9 cellular contexts compared by ENCODE assay signal in the genomic region with DNA sequence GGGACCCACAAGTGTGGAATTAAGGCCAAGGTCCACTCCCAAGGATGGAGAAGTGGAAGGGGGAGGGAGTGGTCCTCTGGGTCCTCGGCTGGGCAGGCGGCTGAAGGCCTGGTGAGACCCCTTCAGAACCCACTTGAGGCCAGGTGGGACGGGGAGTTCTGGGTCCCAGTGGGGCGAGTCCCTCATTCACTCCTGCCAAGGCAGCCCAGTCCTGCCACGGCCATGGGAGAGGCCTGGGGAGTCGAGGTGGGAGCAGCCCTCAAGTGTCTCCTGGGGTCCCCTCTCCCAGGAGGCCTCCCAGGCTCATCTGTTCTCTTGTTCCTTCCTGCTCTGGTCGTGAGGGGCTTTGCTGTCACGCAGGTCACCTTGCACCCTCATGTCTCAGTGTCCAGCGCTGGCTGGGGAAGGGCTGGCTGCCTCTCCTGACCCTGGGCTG. TPM values are rescaled to one million over a fixed set of nuclear protein-coding genes. Genes with fewer than 3 reads are reported as not detected.
A peak's percentile ranks its signal among the peaks of the same experiment; 100 is the strongest.
DNase-seq lines count a peak whose midpoint lies in the region; ATAC-seq lines count a peak whose summit lies in the region.
"Had no signal": no experiment of that assay in that cellular context is flagged by ENCODE, and none has a peak within 500 bp of the region (broad histone marks: within the 10 kb centered on the region; RNA-seq: fewer than 3 reads in every experiment).

No MANE protein-coding gene starts in this region.

- DNase-seq in activated CD8-positive, alpha-beta memory T cell treated with anti-CD3 and anti-CD28 coated beads, Interleukin-2, amount 50 U/mL, for 48 hours = peak; percentile 71
- no peak for DNase-seq in naive B cell
- no peak for DNase-seq in NCI-H2081 treated with DMSO at 0.1 percent for 48 hours (lab: John Stamatoyannopoulos, UW)
- no peak for DNase-seq in NCI-H1436 (lab: John Stamatoyannopoulos, UW)
- DNase-seq: DND-41 had no signal

- H3K9me3 Mint-ChIP-seq in naive B cell = peaks cover 0 to 16% (median 4%) of the 10 kb centered on the region in 7 donors

- peaks cover 45 to 77% (median 68%) of the 10 kb centered on the region in 3 donors for H3K4me1 Mint-ChIP-seq in naive B cell

- ATAC-seq in GM18502 (IDR thresholded peaks at IDR 0.05; ENCODE audit: poor library complexity, unreplicated experiment) (peak; percentile 7), HG02623 (IDR thresholded peaks at IDR 0.05; ENCODE audit: unreplicated experiment) (peak; percentile 12), naive B cell (ENCODE audit: low read depth in 2 of 2) (no peak), GM21447 (IDR thresholded peaks at IDR 0.05; ENCODE audit: unreplicated experiment) (no peak), GM18498 (IDR thresholded peaks at IDR 0.05; ENCODE audit: unreplicated experiment) (no peak)

- H3K4me3 Mint-ChIP-seq in naive B cell = peak overlapping the region in 7 of 8 donors; percentile 75 to 88 (median 84)

- no peaks in the 10 kb centered on the region for H3K36me3 Mint-ChIP-seq in naive B cell

- no peaks in the 10 kb centered on the region for H3K27me3 Mint-ChIP-seq in naive B cell

- H3K27ac Mint-ChIP-seq in naive B cell = peak overlapping the region; percentile 99 to 100 (median 100)

RNA-seq across cellular contexts. Expression of gene SH3BP2, which starts 6.1 kb away (rescaled TPM):
- 10 to 100 TPM; 14.3 to 91.1 (median 28.7) TPM for polyA plus RNA-seq in naive B cell (ENCODE audit: low read depth in 6 of 6)

RNA-seq across cellular contexts. Expression of gene TNIP2, which starts 30.7 kb away (rescaled TPM):
- polyA plus RNA-seq in naive B cell (ENCODE audit: low read depth in 6 of 6) = 10 to 100 TPM; 25.4 to 36.2 (median 35.3) TPM

RNA-seq across cellular contexts. Expression of gene ADD1, which starts 56.8 kb away (rescaled TPM):
- 100 to 1,000 TPM; 325 to 440 (median 349) TPM for polyA plus RNA-seq in naive B cell (ENCODE audit: low read depth in 6 of 6)

Comparison
In these comparisons a context has a peak if more than half of its experiments do, and no peak if none do; other contexts are left out.
1. ATAC-seq: peak in GM18502 (single experiment) and HG02623 (single experiment); none in naive B cell (0 of 2), GM21447 (single experiment) and GM18498 (single experiment).